In the genomic region with DNA sequence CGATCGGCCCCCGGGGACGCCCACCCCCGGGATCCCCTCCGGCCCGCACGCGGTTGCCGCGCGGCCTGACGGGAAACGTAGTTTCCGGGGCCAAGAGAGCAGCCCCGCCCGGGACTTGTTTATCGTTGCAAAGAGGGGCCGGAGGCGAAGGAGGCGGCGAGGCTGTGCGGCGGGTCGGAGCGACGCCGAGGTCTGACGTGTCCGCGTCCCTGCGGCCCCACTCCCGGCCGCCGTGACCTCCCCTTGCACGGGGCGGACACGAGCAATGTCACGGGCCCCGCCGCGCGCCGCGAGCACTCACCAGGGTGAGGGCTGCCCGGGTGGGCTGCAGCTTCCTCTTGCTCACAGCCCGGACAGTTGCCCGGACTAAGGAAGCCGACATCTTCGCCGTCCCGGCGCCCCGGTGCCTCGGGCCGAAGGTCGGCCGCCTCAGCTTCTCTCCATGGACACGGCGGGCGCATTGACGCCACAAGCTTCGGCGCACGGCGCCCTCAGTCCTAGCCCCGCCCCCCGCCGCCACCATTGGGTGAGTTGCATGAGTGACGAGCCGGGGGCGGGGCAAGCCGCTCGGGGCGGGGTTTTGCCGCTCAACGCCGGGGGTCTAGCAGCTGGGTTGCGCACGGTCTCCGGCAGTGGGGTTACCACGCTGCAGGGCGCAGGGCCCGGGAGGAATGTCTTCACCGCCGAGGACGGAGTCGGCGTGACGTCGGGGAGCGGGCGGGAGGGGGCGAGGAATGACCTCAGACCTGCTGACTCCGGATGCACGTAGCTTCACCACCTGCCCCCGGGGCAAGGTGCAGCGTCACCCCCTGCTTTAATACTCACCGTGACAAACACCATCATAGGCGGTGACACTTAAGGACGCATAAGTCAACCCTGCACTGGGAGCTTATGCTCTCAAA, we compare ENCODE assay signal across 8 cellular contexts. TPM values are rescaled to one million over a fixed set of nuclear protein-coding genes. Genes with fewer than 3 reads are reported as not detected.
DNase-seq lines count a peak whose midpoint lies in the region; ATAC-seq, FAIRE-seq and TF ChIP-seq lines count a peak whose summit lies in the region.

Gene ISCA1 (minus strand): TSS at position 462 of the 902 bp plus-strand sequence. CDS start 80 bp downstream, at position 382.

- peaks cover 7% of the 10 kb centered on the region for H3K23me2 ChIP-seq in H1 (ENCODE audit: low read depth, low read length)

- TF ChIP-seq EP300 in H1 (IDR thresholded peaks at IDR 0.05; ENCODE audit: borderline replicate concordance in 1 of 2, low read depth in 2 of 2, low read length in 2 of 2): no peak

- H3K9me3 Mint-ChIP-seq in Caco-2 (ENCODE audit: unreplicated experiment): no peaks in the 10 kb centered on the region
- no peaks in the 10 kb centered on the region for H3K9me3 Mint-ChIP-seq in activated CD8-positive, alpha-beta memory T cell treated with anti-CD3 and anti-CD28 coated beads, Interleukin-2, amount 10 ng/mL, durations not matched to agents 7 days and 5 days (ENCODE audit: low read depth)

- no peaks in the 10 kb centered on the region for H3K27me3 Mint-ChIP-seq in Caco-2 (ENCODE audit: insufficient read depth, unreplicated experiment)
- no peaks in the 10 kb centered on the region for H3K27me3 Mint-ChIP-seq in activated CD8-positive, alpha-beta memory T cell treated with anti-CD3 and anti-CD28 coated beads, Interleukin-2, amount 10 ng/mL, durations not matched to agents 7 days and 5 days

- peaks cover 3% of the 10 kb centered on the region; the same call in 1 of the 2 replicates for H3K4me1 ChIP-seq in Caco-2
- peaks cover 0 to 9% (median 6%) of the 10 kb centered on the region in 4 experiments; a peak in 5 of 7 replicates for H3K4me1 ChIP-seq in H1 (replicated peaks in 1 of 4; ENCODE audit: control insufficient read depth in 3 of 4, insufficient read depth in 4 of 4, low read length in 3 of 4)
- H3K4me1 ChIP-seq in mesendoderm (ENCODE audit: control insufficient read depth, low read depth, low read length): peaks cover 3% of the 10 kb centered on the region

- H3K4me3 ChIP-seq in Caco-2 (ENCODE audit: low read depth, low read length): peak within 1 kb of the TSS; percentile 84
- peak within 1 kb of the TSS; percentile 88 to 96 (median 93) for H3K4me3 ChIP-seq in H1 (ENCODE audit: extremely low read depth in 1 of 4, insufficient read depth in 2 of 4, low read depth in 3 of 4, low read length in 4 of 4)
- peak within 1 kb of the TSS; percentile 97 for H3K4me3 ChIP-seq in mesendoderm (ENCODE audit: low read length)

- peak within 1 kb of the TSS; percentile 98 for H2AFZ ChIP-seq in H1 (ENCODE audit: low read length)

- H3K4ac ChIP-seq in H1 (replicated peaks; ENCODE audit: insufficient read length, low read depth, low read length) (peak within 1 kb of the TSS; percentile 36), mesendoderm (ENCODE audit: low read depth, low read length) (peak within 1 kb of the TSS; percentile 2)

- FAIRE-seq in HTR-8/SVneo (lab: Jason Lieb, UNC) (no peak), H1 (lab: Jason Lieb, UNC) (no peak)

- H4K5ac ChIP-seq in H1 (ENCODE audit: insufficient read length, low read depth, low read length) (peak within 1 kb of the TSS; percentile 94), mesendoderm (ENCODE audit: low read length) (no peak within 1 kb of the TSS)

- peak within 1 kb of the TSS; percentile 55 for H3K56ac ChIP-seq in H1 (replicated peaks; ENCODE audit: insufficient read length, low read depth, low read length)
- peak within 1 kb of the TSS; percentile 97 for H3K56ac ChIP-seq in mesendoderm (ENCODE audit: low read length)

- H3K36me3 Mint-ChIP-seq in Caco-2 (ENCODE audit: insufficient read depth, unreplicated experiment): peaks cover 18% of the 10 kb centered on the region
- H3K36me3 Mint-ChIP-seq in activated CD8-positive, alpha-beta memory T cell treated with anti-CD3 and anti-CD28 coated beads, Interleukin-2, amount 10 ng/mL, durations not matched to agents 7 days and 5 days: peaks cover 6% of the 10 kb centered on the region

- peak; percentile 77 for ATAC-seq in GM21381 (IDR thresholded peaks at IDR 0.05; ENCODE audit: unreplicated experiment)
- peak; percentile 86 for ATAC-seq in activated CD8-positive, alpha-beta memory T cell treated with anti-CD3 and anti-CD28 coated beads, Interleukin-2, amount 10 ng/mL, durations not matched to agents 7 days and 5 days

- H3K36me3 ChIP-seq in Caco-2 (ENCODE audit: control insufficient read depth, insufficient read depth, low read length) (no peaks in the 10 kb centered on the region; the same call in 1 of the 2 replicates), H1 (ENCODE audit: control insufficient read depth in 2 of 4, insufficient read depth in 4 of 4, low read length in 3 of 4) (peaks cover 0 to 11% (median 3%) of the 10 kb centered on the region in 4 experiments; a peak in 4 of 8 replicates), mesendoderm (ENCODE audit: control insufficient read depth, insufficient read depth, low read length) (no peaks in the 10 kb centered on the region)

- no peaks in the 10 kb centered on the region for H3K27me3 ChIP-seq in Caco-2 (replicated peaks; ENCODE audit: control insufficient read depth, insufficient read depth, low read length)
- H3K27me3 ChIP-seq in H1 (replicated peaks in 1 of 4; ENCODE audit: control insufficient read depth in 3 of 4, extremely low read depth in 1 of 4, insufficient read depth in 3 of 4, low read length in 3 of 4): no peaks in the 10 kb centered on the region; a peak in 1 of 7 replicates
- H3K27me3 ChIP-seq in mesendoderm (ENCODE audit: insufficient read depth, low read length, poor library complexity): no peaks in the 10 kb centered on the region

- no peak within 1 kb of the TSS for H3K14ac ChIP-seq in H1 (ENCODE audit: insufficient read length)

- peak within 1 kb of the TSS; percentile 97 for H2BK15ac ChIP-seq in H1 (ENCODE audit: low read length)
- no peak within 1 kb of the TSS for H2BK15ac ChIP-seq in mesendoderm (replicated peaks; ENCODE audit: low read depth)

- H3K9ac ChIP-seq in H1 (replicated peaks in 1 of 4; ENCODE audit: extremely low read depth in 1 of 4, low read depth in 3 of 4, low read length in 3 of 4): peak within 1 kb of the TSS; percentile 88 to 97 (median 92)
- H3K9ac ChIP-seq in mesendoderm (ENCODE audit: low read length): peak within 1 kb of the TSS; percentile 99

- peak within 1 kb of the TSS; percentile 82; the same call in 1 of the 2 replicates for H2AK5ac ChIP-seq in H1 (ENCODE audit: low read depth, low read length)
- H2AK5ac ChIP-seq in mesendoderm (ENCODE audit: low read length): peak within 1 kb of the TSS; percentile 49

- H3K27ac ChIP-seq in H1 (ENCODE audit: low read depth, low read length) (peak within 1 kb of the TSS; percentile 90), mesendoderm (ENCODE audit: low read depth, low read length) (peak within 1 kb of the TSS; percentile 92)

- H2BK120ac ChIP-seq in H1 (replicated peaks; ENCODE audit: low read depth, low read length) (no peak within 1 kb of the TSS), mesendoderm (ENCODE audit: low read depth, low read length) (no peak within 1 kb of the TSS)

- H4K8ac ChIP-seq in H1 (ENCODE audit: extremely low read depth, insufficient read depth, low read length) (peak within 1 kb of the TSS; percentile 93; the same call in 1 of the 2 replicates), mesendoderm (ENCODE audit: low read depth, low read length) (no peak within 1 kb of the TSS)

- intact Hi-C loops in Caco-2 (cut with micrococcal nuclease; ENCODE audit: unreplicated experiment): loop anchor here (5.0 kb wide), 1 partner anchor 140 kb away; no protein-coding TSS in a partner anchor

- H3K4me2 ChIP-seq in H1 (ENCODE audit: insufficient read depth in 1 of 2, low read depth in 2 of 2, low read length in 2 of 2): peak within 1 kb of the TSS; percentile 90 to 91
- peak within 1 kb of the TSS; percentile 98 for H3K4me2 ChIP-seq in mesendoderm (ENCODE audit: low read length)

- WGBS in H1 (ENCODE audit: extremely low coverage in 1 of 2, insufficient coverage in 1 of 2, insufficient read length in 1 of 2, insufficient replicate concordance in 2 of 2, low coverage in 1 of 2, low lambda C conversion rate in 2 of 2, missing lambda C conversion rate in 1 of 2), 2 experiments: 2% methylated on average over 37 of the region's 101 CpGs; no CpG with 5 or more reads in 1 of the 2 experiments
- no CpG with 5 or more reads among the region's 101 CpGs for WGBS in mesendoderm (ENCODE audit: extremely low coverage, insufficient coverage, low lambda C conversion rate)

- H2BK5ac ChIP-seq in H1 (ENCODE audit: low read depth, low read length): peak within 1 kb of the TSS; percentile 94
- peak within 1 kb of the TSS; percentile 66 for H2BK5ac ChIP-seq in mesendoderm (ENCODE audit: low read length)

- H3K79me1 ChIP-seq in H1 (ENCODE audit: low read depth, low read length): peaks cover 3% of the 10 kb centered on the region; the same call in 1 of the 2 replicates
- H3K79me1 ChIP-seq in mesendoderm (ENCODE audit: low read length): peaks cover 10% of the 10 kb centered on the region

- peaks cover 0 to 4% of the 10 kb centered on the region in 2 experiments for H4K20me1 ChIP-seq in H1 (replicated peaks in 1 of 2; ENCODE audit: control insufficient read depth in 1 of 2, insufficient read depth in 2 of 2, low read length in 2 of 2)

- H3K79me2 ChIP-seq in H1 (ENCODE audit: control insufficient read depth in 1 of 2, insufficient read depth in 2 of 2, low read length in 2 of 2) (peaks cover 9 to 39% of the 10 kb centered on the region in 2 experiments), mesendoderm (ENCODE audit: control insufficient read depth, insufficient read depth, low read length) (peaks cover 18% of the 10 kb centered on the region)

- CTCF ChIA-PET in Caco-2 (lab: Charles Lee) (interaction anchor here (1.4 kb wide), 1 partner anchor 80 kb away, joined by 6 read pairs; no protein-coding TSS in a partner anchor), H1 (lab: Charles Lee; ENCODE audit: partially characterized antibody) (interaction anchor here (1.0 to 1.1 kb wide), 3 partner anchors 39 to 80 kb away, joined by 3 to 7 read pairs (median 3); no protein-coding TSS in a partner anchor)
- CTCF ChIA-PET in activated CD8-positive, alpha-beta memory T cell treated with anti-CD3 and anti-CD28 coated beads, Interleukin-2, amount 10 ng/mL, durations not matched to agents 7 days and 5 days (lab: Charles Lee): interaction anchor here (0.7 to 1.1 kb wide), 3 partner anchors 17 to 52 kb away, joined by 3 read pairs; no protein-coding TSS in a partner anchor

- peak within 1 kb of the TSS; percentile 91 for H3K27ac Mint-ChIP-seq in Caco-2 (ENCODE audit: unreplicated experiment)
- peak within 1 kb of the TSS; percentile 88 for H3K27ac Mint-ChIP-seq in activated CD8-positive, alpha-beta memory T cell treated with anti-CD3 and anti-CD28 coated beads, Interleukin-2, amount 10 ng/mL, durations not matched to agents 7 days and 5 days

- peak within 1 kb of the TSS; percentile 98 for H2BK12ac ChIP-seq in H1 (ENCODE audit: low read depth, low read length)

- peak within 1 kb of the TSS; percentile 4 for H4K91ac ChIP-seq in H1 (replicated peaks; ENCODE audit: insufficient read length, low read length)

- no peak within 1 kb of the TSS for H2BK20ac ChIP-seq in H1 (ENCODE audit: low read length)

- no TSS peak for BruUV-seq in Caco-2 (replicated peaks; lab: Mats Ljungman, UMichigan)

- peak; percentile 76 to 82 for TF ChIP-seq POLR2A in H1 (IDR thresholded peaks at IDR 0.05; ENCODE audit: control extremely low read depth in 1 of 2, low read depth in 2 of 2, low read length in 2 of 2)

- no peaks in the 10 kb centered on the region for H3K9me3 ChIP-seq in Caco-2
- H3K9me3 ChIP-seq in H1 (ENCODE audit: insufficient read depth in 2 of 2, low read depth in 1 of 2, low read length in 1 of 2): no peaks in the 10 kb centered on the region

- TF ChIP-seq CTCF in Caco-2 (IDR thresholded peaks at IDR 0.05; ENCODE audit: insufficient read depth in 1 of 2, low read depth in 1 of 2, low read length in 1 of 2, severe bottlenecking in 1 of 2, unreplicated experiment in 1 of 2) (no peak), H1 (IDR thresholded peaks at IDR 0.05; ENCODE audit: control extremely low read depth in 1 of 3, insufficient read depth in 1 of 3, low read depth in 1 of 3, low read length in 3 of 3) (no peak)

- peaks cover 10% of the 10 kb centered on the region for H3K4me1 Mint-ChIP-seq in Caco-2 (ENCODE audit: low read depth, unreplicated experiment)
- H3K4me1 Mint-ChIP-seq in activated CD8-positive, alpha-beta memory T cell treated with anti-CD3 and anti-CD28 coated beads, Interleukin-2, amount 10 ng/mL, durations not matched to agents 7 days and 5 days: peaks cover 42% of the 10 kb centered on the region

- H3K23ac ChIP-seq in H1 (ENCODE audit: insufficient read length) (no peak within 1 kb of the TSS), mesendoderm (ENCODE audit: low read length) (peak within 1 kb of the TSS; percentile 97)

- peak within 1 kb of the TSS; percentile 76 for H3K4me3 Mint-ChIP-seq in Caco-2 (ENCODE audit: unreplicated experiment)
- H3K4me3 Mint-ChIP-seq in activated CD8-positive, alpha-beta memory T cell treated with anti-CD3 and anti-CD28 coated beads, Interleukin-2, amount 10 ng/mL, durations not matched to agents 7 days and 5 days: peak within 1 kb of the TSS; percentile 82

- POLR2A ChIA-PET in Caco-2 (lab: Charles Lee) (interaction anchor here (0.5 kb wide), 1 partner anchor 115 kb away, joined by 3 read pairs; no protein-coding TSS in a partner anchor), H1 (lab: Charles Lee; ENCODE audit: partially characterized antibody) (interaction anchor here (0.7 to 2.4 kb wide), 11 partner anchors 10 to 254 kb away, joined by 3 to 17 read pairs (median 3); partner anchors contain the start of gene GOLM1)

- peak; percentile 92 to 94 for DNase-seq in Caco-2
- DNase-seq in HTR-8/SVneo (ENCODE audit: insufficient read length, low spot score): peak; percentile 78
- peak; percentile 37 for DNase-seq in NOMO-1 treated with DMSO at 0.1 percent for 48 hours (lab: John Stamatoyannopoulos, UW; ENCODE audit: unreplicated experiment)
- DNase-seq in activated CD8-positive, alpha-beta memory T cell treated with anti-CD3 and anti-CD28 coated beads, Interleukin-2, amount 10 ng/mL, durations not matched to agents 7 days and 5 days: peak; percentile 98
- peak; percentile 85 to 100 for DNase-seq in H1 (ENCODE audit: low read depth in 1 of 2, low spot score in 2 of 2)
- DNase-seq in mesendoderm: peak; percentile 97
- peak; percentile 98 for DNase-seq in stimulated activated CD8-positive, alpha-beta memory T cell treated with anti-CD3 and anti-CD28 coated beads, Interleukin-15, amount 100 ng/mL, for 1 hour (ENCODE audit: low read depth)

- H3K18ac ChIP-seq in H1 (ENCODE audit: extremely low read depth, low read length) (peak within 1 kb of the TSS; percentile 88), mesendoderm (ENCODE audit: low read length) (peak within 1 kb of the TSS; percentile 51)

- TF ChIP-seq RAD21 in H1 (IDR thresholded peaks at IDR 0.05 in 1 of 2, conservative IDR thresholded peaks at IDR 0.05 in 1 of 2; ENCODE audit: low read depth in 2 of 2, low read length in 2 of 2): no peak

RNA-seq across cellular contexts. Expression of gene ISCA1, which starts in this region (rescaled TPM):
- 11.2 and 12.8 TPM in 2 replicates for total RNA-seq in Caco-2 (2022)
- 10 to 100 TPM; 16.3 to 20.0 TPM for total RNA-seq in activated CD8-positive, alpha-beta memory T cell treated with anti-CD3 and anti-CD28 coated beads, Interleukin-2, amount 10 ng/mL, durations not matched to agents 7 days and 5 days
- total RNA-seq in H1 (2021; fragmentation: NEBNext Ultra II Directional; extraction: Animal tissue kit (Norgen Biotek cat#: 25700)): 39.0 and 40.0 TPM in 2 replicates
- polyA plus RNA-seq in H1 (2011; rRNA removed): 18.1 and 35.0 TPM in 2 replicates
- polyA plus RNA-seq in H1 (2011; cell fraction: cytosol; rRNA removed): 30.3 TPM
- 7.9 TPM for polyA plus RNA-seq in H1 (2011; cell fraction: nucleus; rRNA removed)
- polyA plus RNA-seq in H1 (2012, experiment 1 of 2): 24.3 to 34.8 TPM (median 27.8 TPM) in 4 replicates
- 8.2 TPM for polyA plus RNA-seq in H1 (2012, experiment 2 of 2)
- polyA plus RNA-seq in H1 (2013, experiment 1 of 2): 37.3 TPM
- polyA plus RNA-seq in H1 (2013, experiment 2 of 2): 37.4 TPM
- 15.7 and 19.3 TPM in 2 replicates for polyA minus RNA-seq in H1 (2011; rRNA and poly(A)+ RNA removed)
- 12.9 TPM for polyA minus RNA-seq in H1 (2011; cell fraction: cytosol; rRNA and poly(A)+ RNA removed)
- 14.7 TPM for polyA minus RNA-seq in H1 (2011; cell fraction: nucleus; rRNA and poly(A)+ RNA removed)
- 45.7 TPM for polyA plus RNA-seq in mesendoderm (2013, experiment 1 of 2)
- polyA plus RNA-seq in mesendoderm (2013, experiment 2 of 2): 43.9 TPM

Comparison
In these comparisons a context has a peak if more than half of its experiments do, and no peak if none do; other contexts are left out.
1. Peak in every context shown above with its lines: DNase-seq, ATAC-seq, H3K4me3 ChIP-seq and H3K27ac ChIP-seq.
2. DNase-seq: peak in every context shown above with its lines; median percentile 98 in activated CD8-positive, alpha-beta memory T cell treated with anti-CD3 and anti-CD28 coated beads, Interleukin-2, amount 10 ng/mL, durations not matched to agents 7 days and 5 days; 98 in stimulated activated CD8-positive, alpha-beta memory T cell treated with anti-CD3 and anti-CD28 coated beads, Interleukin-15, amount 100 ng/mL, for 1 hour; 97 in mesendoderm; 93 in Caco-2; 92 in H1; 78 in HTR-8/SVneo; 37 in NOMO-1 treated with DMSO at 0.1 percent for 48 hours.